ENCODE assay signal across 9 cellular contexts in the genomic region with DNA sequence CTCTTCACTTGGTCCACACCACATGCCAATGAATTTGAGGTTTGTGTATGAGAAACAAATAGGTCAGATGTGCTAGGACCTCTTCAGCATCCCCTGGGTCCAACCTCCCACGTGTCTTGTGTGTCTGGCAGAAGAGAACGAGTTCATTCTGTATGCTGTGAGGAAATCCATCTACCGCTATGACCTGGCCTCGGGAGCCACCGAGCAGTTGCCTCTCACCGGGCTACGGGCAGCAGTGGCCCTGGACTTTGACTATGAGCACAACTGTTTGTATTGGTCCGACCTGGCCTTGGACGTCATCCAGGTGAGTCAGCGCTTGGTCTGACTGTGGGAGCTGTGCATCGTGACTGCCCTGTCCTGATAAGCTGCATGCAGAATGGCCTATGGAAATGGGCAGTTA.
DNase-seq lines count a peak whose midpoint lies in the region; ATAC-seq and TF ChIP-seq lines count a peak whose summit lies in the region.
"Had no signal": no experiment of that assay in that cellular context is flagged by ENCODE, and none has a peak within 500 bp of the region (broad histone marks: within the 10 kb centered on the region; RNA-seq: fewer than 3 reads in every experiment).

No MANE protein-coding gene starts in this region.

- H3K9me3 Mint-ChIP-seq in activated CD8-positive, alpha-beta T cell treated with anti-CD3 and anti-CD28 coated beads for 36 hours: no peaks in the 10 kb centered on the region
- no peaks in the 10 kb centered on the region for H3K9me3 Mint-ChIP-seq in activated CD8-positive, alpha-beta T cell treated with anti-CD3 and anti-CD28 coated beads, Interleukin-2, amount 10 ng/mL, durations not matched to agents 7 days and 5 days (ENCODE audit: insufficient read depth)
- no peaks in the 10 kb centered on the region for H3K9me3 Mint-ChIP-seq in stimulated activated naive CD8-positive, alpha-beta T cell treated with anti-CD3 and anti-CD28 coated beads, Interleukin-15, amount 100 ng/mL, for 72 hours

- H3K27ac Mint-ChIP-seq in activated CD8-positive, alpha-beta T cell treated with anti-CD3 and anti-CD28 coated beads for 36 hours: peak overlapping the region; percentile 40
- no peak overlapping the region for H3K27ac Mint-ChIP-seq in activated CD8-positive, alpha-beta T cell treated with anti-CD3 and anti-CD28 coated beads, Interleukin-2, amount 10 ng/mL, durations not matched to agents 7 days and 5 days
- H3K27ac Mint-ChIP-seq in stimulated activated naive CD8-positive, alpha-beta T cell treated with anti-CD3 and anti-CD28 coated beads, Interleukin-15, amount 100 ng/mL, for 72 hours: peak overlapping the region in 1 of 2 donors; percentile 51

- ATAC-seq in activated CD8-positive, alpha-beta T cell treated with anti-CD3 and anti-CD28 coated beads for 36 hours: no peak
- no peak for ATAC-seq in activated CD8-positive, alpha-beta T cell treated with anti-CD3 and anti-CD28 coated beads, Interleukin-2, amount 10 ng/mL, durations not matched to agents 7 days and 5 days
- no peak for ATAC-seq in stimulated activated naive CD8-positive, alpha-beta T cell treated with anti-CD3 and anti-CD28 coated beads, Interleukin-15, amount 100 ng/mL, for 72 hours
- no peak for ATAC-seq in HG03175 (IDR thresholded peaks at IDR 0.05; ENCODE audit: unreplicated experiment)

- no peaks in the 10 kb centered on the region for H3K27me3 ChIP-seq in transverse colon

- intact Hi-C loops in activated CD8-positive, alpha-beta T cell treated with anti-CD3 and anti-CD28 coated beads for 36 hours (cut with micrococcal nuclease): no loop called here
- intact Hi-C loops in transverse colon (cut with DNase I; ENCODE audit: low total_unique reads): no loop called here

- H3K9me3 ChIP-seq in transverse colon: no peaks in the 10 kb centered on the region

- peaks cover 44% of the 10 kb centered on the region for H3K36me3 Mint-ChIP-seq in activated CD8-positive, alpha-beta T cell treated with anti-CD3 and anti-CD28 coated beads for 36 hours (ENCODE audit: low read depth)
- H3K36me3 Mint-ChIP-seq in activated CD8-positive, alpha-beta T cell treated with anti-CD3 and anti-CD28 coated beads, Interleukin-2, amount 10 ng/mL, durations not matched to agents 7 days and 5 days (ENCODE audit: low read depth): peaks cover 72% of the 10 kb centered on the region

- H3K36me3 ChIP-seq in transverse colon: peaks cover 0 to 21% (median 3%) of the 10 kb centered on the region in 4 donors

- no peak overlapping the region for H3K4me3 ChIP-seq in fibroblast of the aortic adventitia (ENCODE audit: low read depth, low read length)
- no peak overlapping the region for H3K4me3 ChIP-seq in transverse colon

- no peak overlapping the region for H3K4me3 Mint-ChIP-seq in activated CD8-positive, alpha-beta T cell treated with anti-CD3 and anti-CD28 coated beads for 36 hours
- no peak overlapping the region for H3K4me3 Mint-ChIP-seq in activated CD8-positive, alpha-beta T cell treated with anti-CD3 and anti-CD28 coated beads, Interleukin-2, amount 10 ng/mL, durations not matched to agents 7 days and 5 days
- H3K4me3 Mint-ChIP-seq in stimulated activated naive CD8-positive, alpha-beta T cell treated with anti-CD3 and anti-CD28 coated beads, Interleukin-15, amount 100 ng/mL, for 72 hours: no peak overlapping the region

- POLR2A ChIA-PET in activated CD8-positive, alpha-beta T cell treated with anti-CD3 and anti-CD28 coated beads for 36 hours (lab: Charles Lee): no interaction called here
- POLR2A ChIA-PET in activated CD8-positive, alpha-beta T cell treated with anti-CD3 and anti-CD28 coated beads, Interleukin-2, amount 10 ng/mL, durations not matched to agents 7 days and 5 days (lab: Charles Lee): no interaction called here
- POLR2A ChIA-PET in RWPE1 (lab: Yijun Ruan, JAX; ENCODE audit: low non-redundant PET): no interaction called here

- no peaks in the 10 kb centered on the region for H3K27me3 Mint-ChIP-seq in activated CD8-positive, alpha-beta T cell treated with anti-CD3 and anti-CD28 coated beads for 36 hours
- H3K27me3 Mint-ChIP-seq in activated CD8-positive, alpha-beta T cell treated with anti-CD3 and anti-CD28 coated beads, Interleukin-2, amount 10 ng/mL, durations not matched to agents 7 days and 5 days (ENCODE audit: low read depth): no peaks in the 10 kb centered on the region
- no peaks in the 10 kb centered on the region for H3K27me3 Mint-ChIP-seq in stimulated activated naive CD8-positive, alpha-beta T cell treated with anti-CD3 and anti-CD28 coated beads, Interleukin-15, amount 100 ng/mL, for 72 hours

- in situ Hi-C loops in transverse colon (cut with MboI; ENCODE audit: low pct_ligation_motif_present in 1 of 4, low pct_unique_long_range_greater_than_20kb in 1 of 4, low sequenced_read_pairs in 3 of 4) (no loop called here), ACHN (cut with HindIII; ENCODE audit: low pct_ligation_motif_present, low pct_unique_long_range_greater_than_20kb, low sequenced_read_pairs) (no loop called here)

- CTCF ChIA-PET in activated CD8-positive, alpha-beta T cell treated with anti-CD3 and anti-CD28 coated beads for 36 hours (lab: Charles Lee): no interaction called here
- CTCF ChIA-PET in activated CD8-positive, alpha-beta T cell treated with anti-CD3 and anti-CD28 coated beads, Interleukin-2, amount 10 ng/mL, durations not matched to agents 7 days and 5 days (lab: Charles Lee): no interaction called here
- CTCF ChIA-PET in RWPE1 (lab: Yijun Ruan, JAX): no interaction called here

- H3K4me1 ChIP-seq in transverse colon: peaks cover 0 to 6% (median 0%) of the 10 kb centered on the region in 4 donors

- H3K4me1 Mint-ChIP-seq in activated CD8-positive, alpha-beta T cell treated with anti-CD3 and anti-CD28 coated beads for 36 hours (ENCODE audit: low read depth): peaks cover 22% of the 10 kb centered on the region
- H3K4me1 Mint-ChIP-seq in activated CD8-positive, alpha-beta T cell treated with anti-CD3 and anti-CD28 coated beads, Interleukin-2, amount 10 ng/mL, durations not matched to agents 7 days and 5 days (ENCODE audit: low read depth): peaks cover 27% of the 10 kb centered on the region
- peaks cover 35% of the 10 kb centered on the region for H3K4me1 Mint-ChIP-seq in stimulated activated naive CD8-positive, alpha-beta T cell treated with anti-CD3 and anti-CD28 coated beads, Interleukin-15, amount 100 ng/mL, for 72 hours

- no peak for TF ChIP-seq POLR2A in transverse colon (IDR thresholded peaks at IDR 0.05)

- no peak for TF ChIP-seq CTCF in activated CD8-positive, alpha-beta T cell treated with anti-CD3 and anti-CD28 coated beads for 36 hours (IDR thresholded peaks at IDR 0.05)
- TF ChIP-seq CTCF in RWPE1 (conservative IDR thresholded peaks at IDR 0.05; ENCODE audit: low read depth) (no peak), fibroblast of the aortic adventitia (IDR thresholded peaks at IDR 0.05; ENCODE audit: insufficient read depth, low read length) (no peak), transverse colon (IDR thresholded peaks at IDR 0.05) (no peak)

- H3K27ac ChIP-seq in RWPE1 (no peak overlapping the region), transverse colon (no peak overlapping the region)

- DNase-seq in activated CD8-positive, alpha-beta T cell treated with anti-CD3 and anti-CD28 coated beads for 36 hours: no peak
- no peak for DNase-seq in activated CD8-positive, alpha-beta T cell treated with anti-CD3 and anti-CD28 coated beads, Interleukin-2, amount 10 ng/mL, durations not matched to agents 7 days and 5 days
- DNase-seq in RWPE1 (ENCODE audit: low spot score) (peak; percentile 68), fibroblast of the aortic adventitia (ENCODE audit: low read depth) (peak; percentile 51), transverse colon (peak; percentile 76), ACHN (no peak)
- DNase-seq in stimulated activated naive CD8-positive, alpha-beta T cell treated with anti-CD3 and anti-CD28 coated beads, Interleukin-15, amount 100 ng/mL, for 72 hours: no peak
- DNase-seq: activated CD8-positive, alpha-beta memory T cell treated with anti-CD3 and anti-CD28 coated beads, Interleukin-2, amount 50 U/mL, for 48 hours had no signal

- no peak for TF ChIP-seq EP300 in transverse colon (IDR thresholded peaks at IDR 0.05; ENCODE audit: low read depth)

- 77% methylated on average over 8 of the region's 11 CpGs; no CpG with 5 or more reads in 1 of the 2 donors for WGBS in transverse colon (ENCODE audit: low coverage in 1 of 2), 2 donors

Comparison
In these comparisons a context has a peak if more than half of its experiments do, and no peak if none do; other contexts are left out.
1. DNase-seq: peak in RWPE1 (single experiment), fibroblast of the aortic adventitia (single experiment) and transverse colon (single experiment); none in activated CD8-positive, alpha-beta T cell treated with anti-CD3 and anti-CD28 coated beads for 36 hours (single experiment), activated CD8-positive, alpha-beta T cell treated with anti-CD3 and anti-CD28 coated beads, Interleukin-2, amount 10 ng/mL, durations not matched to agents 7 days and 5 days (single experiment), stimulated activated naive CD8-positive, alpha-beta T cell treated with anti-CD3 and anti-CD28 coated beads, Interleukin-15, amount 100 ng/mL, for 72 hours (0 of 2) and ACHN (single experiment).